26 cellular contexts compared by ENCODE assay signal in the genomic region with DNA sequence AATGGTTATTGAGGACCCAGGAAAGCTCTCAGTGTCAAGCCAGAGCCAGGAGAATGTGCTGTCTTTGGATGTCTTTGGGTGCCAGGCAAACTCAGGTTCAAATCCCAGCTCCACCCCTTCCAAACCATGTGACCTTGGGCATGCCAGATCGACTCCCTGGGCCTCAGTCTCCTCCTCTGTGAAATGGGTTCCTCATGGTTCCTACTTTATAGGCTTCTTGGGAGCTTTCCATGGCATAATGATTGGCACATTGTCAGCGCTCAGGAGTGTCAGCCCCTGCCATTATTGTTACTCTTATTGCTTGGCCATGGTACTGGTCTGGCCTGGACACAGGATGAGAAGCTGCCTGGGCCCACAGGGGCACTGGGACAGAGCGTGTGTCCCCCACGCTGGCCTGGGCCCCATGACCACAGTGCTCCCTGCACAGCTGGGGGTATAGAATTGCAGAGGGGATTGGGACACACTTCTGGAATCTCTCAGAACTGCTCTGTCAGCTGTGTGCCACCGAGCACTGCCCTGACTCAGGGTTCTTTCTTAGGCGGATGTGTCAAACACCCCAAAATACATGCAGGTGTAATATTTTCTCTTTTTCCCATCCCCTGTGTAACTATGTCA. TPM values are rescaled to one million over a fixed set of nuclear protein-coding genes. Genes with fewer than 3 reads are reported as not detected.
DNase-seq lines count a peak whose midpoint lies in the region; ATAC-seq, FAIRE-seq and TF ChIP-seq lines count a peak whose summit lies in the region.
"Had no signal": no experiment of that assay in that cellular context is flagged by ENCODE, and none has a peak within 500 bp of the region (broad histone marks: within the 10 kb centered on the region; RNA-seq: fewer than 3 reads in every experiment).

No MANE protein-coding gene starts in this region.

- 73% methylated on average over 3 of the region's 6 CpGs for WGBS in HepG2 (ENCODE audit: low lambda C conversion rate)
- WGBS in right lobe of liver (ENCODE audit: insufficient coverage, low coverage, low lambda C conversion rate, missing lambda C conversion rate), result 58% methylated on average over 3 of the region's 6 CpGs
- 64 to 96% methylated on average over 3 of the region's 6 CpGs for WGBS in esophagus squamous epithelium, 2 donors

- H3K4me1 ChIP-seq in HepG2 (ENCODE audit: insufficient read depth, low read length), result peaks cover 36% of the 10 kb centered on the region
- peaks cover 0 to 31% (median 15%) of the 10 kb centered on the region in 4 donors for H3K4me1 ChIP-seq in right lobe of liver
- H3K4me1 ChIP-seq in esophagus squamous epithelium, result peaks cover 38 to 98% (median 38%) of the 10 kb centered on the region in 3 donors
- peaks cover 14 to 69% of the 10 kb centered on the region in 2 donors for H3K4me1 ChIP-seq in gastrocnemius medialis

- H3K36me3 ChIP-seq in HepG2 (replicated peaks in 1 of 2; ENCODE audit: control insufficient read depth in 1 of 2, insufficient read depth in 2 of 2, low read length in 2 of 2) (peaks cover 3 to 6% of the 10 kb centered on the region in 2 experiments; a peak in 2 of 5 replicates), right lobe of liver (no peaks in the 10 kb centered on the region), esophagus squamous epithelium (peaks cover 0 to 6% (median 0%) of the 10 kb centered on the region in 3 donors), gastrocnemius medialis (no peaks in the 10 kb centered on the region), brain microvascular endothelial cell (replicated peaks) (no peaks in the 10 kb centered on the region)

- H4K20me1 ChIP-seq in HepG2 (ENCODE audit: insufficient read depth, low read length), result peaks cover 7% of the 10 kb centered on the region

- H3K27me3 Mint-ChIP-seq in progenitor cell of endocrine pancreas, result no peaks in the 10 kb centered on the region

- POLR2A ChIA-PET in HepG2 (lab: Yijun Ruan, JAX), result no interaction called here

- no peaks in the 10 kb centered on the region for H3K9me3 Mint-ChIP-seq in progenitor cell of endocrine pancreas (ENCODE audit: low read depth)
- H3K9me3 Mint-ChIP-seq: CD8-positive, alpha-beta memory T cell; GM23338 had no signal

- H3K27ac Mint-ChIP-seq in progenitor cell of endocrine pancreas, result no peak overlapping the region
- H3K27ac Mint-ChIP-seq: GM23338 had no signal

- H3K27me3 ChIP-seq in HepG2 (ENCODE audit: control insufficient read depth in 1 of 2, insufficient read depth in 2 of 2, low read length in 2 of 2) (no peaks in the 10 kb centered on the region), right lobe of liver (no peaks in the 10 kb centered on the region), esophagus squamous epithelium (no peaks in the 10 kb centered on the region), gastrocnemius medialis (no peaks in the 10 kb centered on the region), brain microvascular endothelial cell (replicated peaks) (no peaks in the 10 kb centered on the region)

- no peak overlapping the region for H3K4me2 ChIP-seq in HepG2 (ENCODE audit: low read depth, low read length)
- H3K4me2 ChIP-seq: GM23338 had no signal

- no peak for ATAC-seq in HepG2
- ATAC-seq in right lobe of liver, result no peak
- ATAC-seq in gastrocnemius medialis, result peak; percentile 73 to 77
- ATAC-seq: GM23338, Right ventricle myocardium inferior had no signal

- no peak for FAIRE-seq in HepG2 (lab: Jason Lieb, UNC)
- FAIRE-seq: A204.1, GM18507, HTR-8/SVneo, RCC 7860 had no signal

- no peak overlapping the region for H2AFZ ChIP-seq in HepG2 (ENCODE audit: low read length)
- H2AFZ ChIP-seq: GM23338 had no signal

- H3K4me3 Mint-ChIP-seq in progenitor cell of endocrine pancreas (ENCODE audit: low read depth), result no peak overlapping the region
- H3K4me3 Mint-ChIP-seq: CD8-positive, alpha-beta memory T cell; GM23338 had no signal

- CTCF ChIA-PET in HepG2 (lab: Yijun Ruan, JAX; ENCODE audit: low intra/inter-chr PET ratio, low total read pairs), result no interaction called here

- no peak overlapping the region for H3K9ac ChIP-seq in HepG2 (ENCODE audit: insufficient read depth, low read depth, low read length)

- TF ChIP-seq POLR2A in HepG2 (IDR thresholded peaks at IDR 0.05; ENCODE audit: insufficient read depth in 1 of 2, low read depth in 2 of 2, low read length in 2 of 2) (no peak), right lobe of liver (IDR thresholded peaks at IDR 0.05) (no peak), esophagus squamous epithelium (IDR thresholded peaks at IDR 0.05) (no peak), gastrocnemius medialis (IDR thresholded peaks at IDR 0.05) (peak; percentile 40 to 65)

- no peak for TF ChIP-seq RAD21 in HepG2 (CRISPR knock-in tag; IDR thresholded peaks at IDR 0.05)

- BruUV-seq in HepG2 (replicated peaks; lab: Mats Ljungman, UMichigan), result no TSS peak

- in situ Hi-C loops in HepG2 (cut with HindIII; ENCODE audit: extremely low pct_ligation_motif_present, low pct_unique_long_range_greater_than_20kb) (no loop called here), gastrocnemius medialis (cut with MboI; ENCODE audit: low sequenced_read_pairs in 4 of 4) (loop anchor here in 1 of 4 donors (10.0 kb wide), 1 partner anchor 47 kb away; no protein-coding TSS in a partner anchor), brain microvascular endothelial cell (cut with HindIII; ENCODE audit: low pct_ligation_motif_present, low sequenced_read_pairs) (no loop called here)

- TF ChIP-seq CTCF in HepG2 (CRISPR knock-in tag; IDR thresholded peaks at IDR 0.05) (no peak), right lobe of liver (IDR thresholded peaks at IDR 0.05) (no peak), esophagus squamous epithelium (IDR thresholded peaks at IDR 0.05) (no peak), gastrocnemius medialis (IDR thresholded peaks at IDR 0.05 in 4 of 5, conservative IDR thresholded peaks at IDR 0.05 in 1 of 5) (no peak), brain microvascular endothelial cell (IDR thresholded peaks at IDR 0.05; ENCODE audit: low read depth, low read length, missing control alignments) (no peak), GM20000 (IDR thresholded peaks at IDR 0.05; ENCODE audit: extremely low read depth, missing control alignments) (no peak), progenitor cell of endocrine pancreas (IDR thresholded peaks at IDR 0.05; ENCODE audit: unreplicated experiment) (no peak)

- peaks cover 5% of the 10 kb centered on the region for H3K79me2 ChIP-seq in HepG2 (ENCODE audit: insufficient read depth, low read length)

- no peak overlapping the region for H3K4me3 ChIP-seq in HepG2 (replicated peaks in 1 of 3; ENCODE audit: insufficient read depth in 1 of 3, low read depth in 2 of 3, low read length in 3 of 3)
- H3K4me3 ChIP-seq in right lobe of liver, result no peak overlapping the region
- H3K4me3 ChIP-seq in esophagus squamous epithelium, result no peak overlapping the region
- H3K4me3 ChIP-seq in gastrocnemius medialis, result no peak overlapping the region
- no peak overlapping the region for H3K4me3 ChIP-seq in brain microvascular endothelial cell (ENCODE audit: low read depth, low read length)
- H3K4me3 ChIP-seq: GM23338 had no signal

- intact Hi-C loops in HepG2 (cut with micrococcal nuclease; ENCODE audit: unreplicated experiment) (no loop called here), right lobe of liver (cut with DNase I) (no loop called here), esophagus squamous epithelium (cut with DNase I) (loop anchor here (10.0 kb wide), 1 partner anchor 47 kb away; no protein-coding TSS in a partner anchor), gastrocnemius medialis (cut with DNase I; ENCODE audit: low total_unique reads) (loop anchor here (1.0 to 10.0 kb wide), 2 partner anchors 49 to 267 kb away; no protein-coding TSS in a partner anchor)

- H3K4me1 Mint-ChIP-seq in progenitor cell of endocrine pancreas (ENCODE audit: low read depth), result peaks cover 5% of the 10 kb centered on the region
- H3K4me1 Mint-ChIP-seq: GM23338 had no signal

- H3K9me3 ChIP-seq in HepG2 (ENCODE audit: low read length) (no peaks in the 10 kb centered on the region), right lobe of liver (no peaks in the 10 kb centered on the region), esophagus squamous epithelium (no peaks in the 10 kb centered on the region), gastrocnemius medialis (no peaks in the 10 kb centered on the region)

- H3K36me3 Mint-ChIP-seq in progenitor cell of endocrine pancreas (ENCODE audit: insufficient read depth), result peaks cover 1% of the 10 kb centered on the region

- DNase-seq in HepG2 (ENCODE audit: low spot score) (no peak), right lobe of liver (no peak), esophagus squamous epithelium (lab: John Stamatoyannopoulos, UW) (no peak), gastrocnemius medialis (peak; percentile 71 to 92), brain microvascular endothelial cell (no peak), GM20000 (ENCODE audit: low spot score) (no peak), progenitor cell of endocrine pancreas (ENCODE audit: low spot score, unreplicated experiment) (no peak)
- no peak for DNase-seq in activated effector memory CD4-positive, alpha-beta T cell treated with Interleukin-2 at 50 U/mL for 16 hours
- DNase-seq: CD8-positive, alpha-beta memory T cell; DMS53; GDM1; HCEC 1CT; IMR-90; NCI-H1105 treated with DMSO at 0.1 percent for 48 hours; NCI-H2081; NCI-H2171 treated with DMSO at 0.1 percent for 48 hours; NCI-H446 treated with DMSO at 0.1 percent for 48 hours; NCI-H526 treated with DMSO at 0.1 percent for 48 hours; OCI-M1 had no signal

- TF ChIP-seq EP300 in HepG2 (IDR thresholded peaks at IDR 0.05; ENCODE audit: low read depth in 2 of 2, low read length in 2 of 2) (no peak), HepG2 (CRISPR knock-in tag; IDR thresholded peaks at IDR 0.05; ENCODE audit: borderline replicate concordance) (no peak)

- H3K27ac ChIP-seq in HepG2 (ENCODE audit: extremely low read length, insufficient read depth, low read length), result peak overlapping the region; percentile 6
- no peak overlapping the region for H3K27ac ChIP-seq in right lobe of liver
- H3K27ac ChIP-seq in esophagus squamous epithelium, result peak overlapping the region in 3 of 4 donors; percentile 12 to 88 (median 79)
- peak overlapping the region; percentile 90 to 95 (median 92) for H3K27ac ChIP-seq in gastrocnemius medialis
- H3K27ac ChIP-seq in brain microvascular endothelial cell, result no peak overlapping the region
- H3K27ac ChIP-seq: C4-2B had no signal

RNA-seq across cellular contexts. Expression of a gene that starts 37.6 kb away (rescaled TPM):
- total RNA-seq in HepG2 (2016; rRNA removed; fragmentation: Illumina TruSeq; extraction: Trizol), result 0.18 TPM in 1 of 2 replicates, not detected in the other
- not detected in 2 replicates for total RNA-seq in HepG2 (2016; cell fraction: cytosol; rRNA removed; fragmentation: Illumina TruSeq; extraction: Trizol; ENCODE audit: low read depth)
- 0.50 TPM in 1 of 2 replicates, not detected in the other for total RNA-seq in HepG2 (2016; cell fraction: insoluble cytoplasmic fraction; rRNA removed; fragmentation: Illumina TruSeq; extraction: Trizol)
- 0.59 TPM in 1 of 2 replicates, not detected in the other for total RNA-seq in HepG2 (2016; cell fraction: membrane; rRNA removed; fragmentation: Illumina TruSeq; extraction: Trizol)
- 0.50 TPM in 1 of 2 replicates, not detected in the other for total RNA-seq in HepG2 (2016; cell fraction: nucleus; rRNA removed; fragmentation: Illumina TruSeq; extraction: Trizol)
- polyA plus RNA-seq in HepG2 (2011; rRNA removed), result 0.28 and 0.60 TPM in 2 replicates
- polyA plus RNA-seq in HepG2 (2011; cell fraction: cytosol; rRNA removed), result 0.17 and 0.21 TPM in 2 replicates
- polyA plus RNA-seq in HepG2 (2011; cell fraction: nucleus; rRNA removed), result 2.3 and 3.5 TPM in 2 replicates
- 0.23 TPM in 1 of 2 replicates, not detected in the other for polyA plus RNA-seq in HepG2 (2012)
- polyA plus RNA-seq in HepG2 (2016; cell fraction: cytosol; fragmentation: Illumina TruSeq; extraction: Trizol; ENCODE audit: low read depth), result 0.20 and 0.32 TPM in 2 replicates
- polyA plus RNA-seq in HepG2 (2016; cell fraction: insoluble cytoplasmic fraction; fragmentation: Illumina TruSeq; extraction: Trizol; ENCODE audit: low read depth), result not detected in 2 replicates
- 0.38 TPM in 1 of 2 replicates, not detected in the other for polyA plus RNA-seq in HepG2 (2016; cell fraction: membrane; fragmentation: Illumina TruSeq; extraction: Trizol; ENCODE audit: low read depth)
- 0.99 and 1.1 TPM in 2 replicates for polyA plus RNA-seq in HepG2 (2016; cell fraction: nucleus; fragmentation: Illumina TruSeq; extraction: Trizol; ENCODE audit: insufficient read depth, low read depth)
- polyA minus RNA-seq in HepG2 (2011; rRNA and poly(A)+ RNA removed; ENCODE audit: low replicate concordance), result 0.48 TPM in 1 of 2 replicates, not detected in the other
- polyA minus RNA-seq in HepG2 (2011; cell fraction: cytosol; rRNA and poly(A)+ RNA removed), result not detected in 2 replicates
- polyA minus RNA-seq in HepG2 (2011; cell fraction: nucleus; rRNA and poly(A)+ RNA removed), result not detected in 2 replicates
- total RNA-seq in right lobe of liver, result under 1 TPM in 3 of 6 experiments, not detected in 3; 0.40 to 0.70 (median 0.69) TPM
- total RNA-seq in esophagus squamous epithelium, result not detected
- total RNA-seq in gastrocnemius medialis, result not detected
- 0.49 and 1.0 TPM in 2 replicates for total RNA-seq in progenitor cell of endocrine pancreas
- total RNA-seq: IMR-90, Right ventricle myocardium inferior had no signal
- polyA plus RNA-seq: CD8-positive, alpha-beta memory T cell; GM23338; IMR-90 had no signal

RNA-seq across cellular contexts. Expression of a gene that starts 57.4 kb away (rescaled TPM):
- total RNA-seq in HepG2 (2016; rRNA removed; fragmentation: Illumina TruSeq; extraction: Trizol) (0.18 TPM in 1 of 2 replicates, not detected in the other), right lobe of liver (not detected), esophagus squamous epithelium (not detected), gastrocnemius medialis (not detected), progenitor cell of endocrine pancreas (0.81 TPM in 1 of 2 replicates, not detected in the other)
- 0.26 TPM in 1 of 2 replicates, not detected in the other for total RNA-seq in HepG2 (2016; cell fraction: cytosol; rRNA removed; fragmentation: Illumina TruSeq; extraction: Trizol; ENCODE audit: low read depth)
- total RNA-seq in HepG2 (2016; cell fraction: insoluble cytoplasmic fraction; rRNA removed; fragmentation: Illumina TruSeq; extraction: Trizol), result not detected in 2 replicates
- 0.34 TPM in 1 of 2 replicates, not detected in the other for total RNA-seq in HepG2 (2016; cell fraction: membrane; rRNA removed; fragmentation: Illumina TruSeq; extraction: Trizol)
- total RNA-seq in HepG2 (2016; cell fraction: nucleus; rRNA removed; fragmentation: Illumina TruSeq; extraction: Trizol), result not detected in 2 replicates
- 0.11 and 0.18 TPM in 2 replicates for polyA plus RNA-seq in HepG2 (2011; rRNA removed)
- polyA plus RNA-seq in HepG2 (2011; cell fraction: cytosol; rRNA removed), result 0.11 TPM in 1 of 2 replicates, not detected in the other
- not detected in 2 replicates for polyA plus RNA-seq in HepG2 (2011; cell fraction: nucleus; rRNA removed)
- polyA plus RNA-seq in HepG2 (2012), result not detected in 2 replicates
- polyA plus RNA-seq in HepG2 (2016; cell fraction: cytosol; fragmentation: Illumina TruSeq; extraction: Trizol; ENCODE audit: low read depth), result 0.21 TPM in 1 of 2 replicates, not detected in the other
- not detected in 2 replicates for polyA plus RNA-seq in HepG2 (2016; cell fraction: insoluble cytoplasmic fraction; fragmentation: Illumina TruSeq; extraction: Trizol; ENCODE audit: low read depth)
- polyA plus RNA-seq in HepG2 (2016; cell fraction: membrane; fragmentation: Illumina TruSeq; extraction: Trizol; ENCODE audit: low read depth), result 0.22 TPM in 1 of 2 replicates, not detected in the other
- polyA plus RNA-seq in HepG2 (2016; cell fraction: nucleus; fragmentation: Illumina TruSeq; extraction: Trizol; ENCODE audit: insufficient read depth, low read depth), result 0.61 TPM in 1 of 2 replicates, not detected in the other
- 0.94 TPM in 1 of 2 replicates, not detected in the other for polyA minus RNA-seq in HepG2 (2011; rRNA and poly(A)+ RNA removed; ENCODE audit: low replicate concordance)
- polyA minus RNA-seq in HepG2 (2011; cell fraction: cytosol; rRNA and poly(A)+ RNA removed), result not detected in 2 replicates
- polyA minus RNA-seq in HepG2 (2011; cell fraction: nucleus; rRNA and poly(A)+ RNA removed), result not detected in 2 replicates
- total RNA-seq: CD8-positive, alpha-beta memory T cell; IMR-90; Right ventricle myocardium inferior had no signal
- polyA plus RNA-seq: CD8-positive, alpha-beta memory T cell; IMR-90 had no signal

Comparison
In these comparisons a context has a peak if more than half of its experiments do, and no peak if none do; other contexts are left out.
1. H3K27ac ChIP-seq: peak in HepG2 (single experiment), esophagus squamous epithelium (3 of 4) and gastrocnemius medialis (4 of 4); none in right lobe of liver (0 of 3) and brain microvascular endothelial cell (single experiment).
2. ATAC-seq: peak in gastrocnemius medialis (2 of 2); none in HepG2 (single experiment) and right lobe of liver (0 of 4).
3. DNase-seq: peak in gastrocnemius medialis (2 of 2); none in HepG2 (single experiment), right lobe of liver (0 of 3), esophagus squamous epithelium (single experiment), brain microvascular endothelial cell (single experiment), GM20000 (single experiment), progenitor cell of endocrine pancreas (single experiment) and activated effector memory CD4-positive, alpha-beta T cell treated with Interleukin-2 at 50 U/mL for 16 hours (single experiment).
4. POLR2A ChIP-seq: peak in gastrocnemius medialis (2 of 2); none in HepG2 (0 of 2), right lobe of liver (single experiment) and esophagus squamous epithelium (0 of 4).
5. intact Hi-C loops: an anchor here in esophagus squamous epithelium (10.0 kb wide) and gastrocnemius medialis (1.0 to 10.0 kb wide); none called in HepG2 and right lobe of liver.